ENCODE assay signal across 1 cellular context in genomic region chr2:237315881-237316225, GRCh38.
TF ChIP-seq lines count a peak whose summit lies in the region.

No MANE protein-coding gene starts in this region.

TF ChIP-seq in HepG2, 621 proteins besides CTCF, POLR2A, EP300 and RAD21 (continued from another document):
- TF ChIP-seq ZSCAN25 (CRISPR knock-in tag; IDR thresholded peaks at IDR 0.05) (no peak), RNF219 (CRISPR knock-in tag; IDR thresholded peaks at IDR 0.05) (no peak), ZNF512 (CRISPR knock-in tag; IDR thresholded peaks at IDR 0.05) (no peak), ZNF704 (CRISPR knock-in tag; IDR thresholded peaks at IDR 0.05; ENCODE audit: borderline replicate concordance) (no peak), ZNF326 (CRISPR knock-in tag; IDR thresholded peaks at IDR 0.05; ENCODE audit: borderline replicate concordance) (no peak), ZNF607 (CRISPR knock-in tag; IDR thresholded peaks at IDR 0.05; ENCODE audit: borderline replicate concordance) (no peak), ZNF780A (CRISPR knock-in tag; IDR thresholded peaks at IDR 0.05) (no peak), JARID2 (CRISPR knock-in tag; IDR thresholded peaks at IDR 0.05; ENCODE audit: insufficient replicate concordance) (no peak), ZKSCAN8 (CRISPR knock-in tag; IDR thresholded peaks at IDR 0.05; ENCODE audit: borderline replicate concordance) (no peak), SP5 (CRISPR knock-in tag; IDR thresholded peaks at IDR 0.05; ENCODE audit: borderline replicate concordance, low read depth) (peak; percentile 66)
